16 cellular contexts compared by ENCODE assay signal in the genomic region with DNA sequence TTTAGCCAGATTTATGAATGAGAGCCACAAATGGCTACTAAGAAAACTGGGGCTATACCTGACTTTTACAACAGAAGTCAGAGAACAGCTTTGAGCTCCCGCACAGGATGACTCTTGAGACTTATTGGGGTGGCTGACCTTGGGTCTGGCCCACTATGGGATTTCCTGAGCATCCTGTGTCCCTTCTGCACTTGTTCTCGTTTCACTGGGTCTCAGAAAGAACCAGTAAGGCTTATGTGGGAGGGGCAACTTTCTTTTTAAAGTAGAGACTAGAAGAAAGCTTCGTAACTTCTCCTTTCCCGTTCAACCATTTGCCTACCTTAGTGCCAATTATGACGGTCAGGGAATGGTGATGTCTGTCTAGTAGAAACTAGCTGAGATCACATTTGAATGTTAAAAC. TPM values are rescaled to one million over a fixed set of nuclear protein-coding genes. Genes with fewer than 3 reads are reported as not detected.
DNase-seq lines count a peak whose midpoint lies in the region; ATAC-seq and TF ChIP-seq lines count a peak whose summit lies in the region.
"Had no signal": no experiment of that assay in that cellular context is flagged by ENCODE, and none has a peak within 500 bp of the region (broad histone marks: within the 10 kb centered on the region; RNA-seq: fewer than 3 reads in every experiment).

No MANE protein-coding gene starts in this region.

- no peaks in the 10 kb centered on the region for H3K79me2 ChIP-seq in GM23338 (replicated peaks; ENCODE audit: insufficient read depth)
- no peaks in the 10 kb centered on the region for H3K79me2 ChIP-seq in PC-3 (ENCODE audit: low read length)

- H3K4me2 ChIP-seq in GM23338: peak overlapping the region; percentile 63
- peak overlapping the region; percentile 84 for H3K4me2 ChIP-seq in PC-3 (ENCODE audit: low read length)

- DNase-seq in GM23338 (ENCODE audit: low spot score): peak; percentile 39
- DNase-seq in PC-3: no peak
- no peak for DNase-seq in thyroid gland
- DNase-seq in effector memory CD8-positive, alpha-beta T cell: no peak
- no peak for DNase-seq in posterior cingulate gyrus
- no peak for DNase-seq in activated T-cell treated with anti-CD3 and anti-CD28 coated beads, Interleukin-2, amount 50 U/mL, for 24 hours
- DNase-seq: activated CD8-positive, alpha-beta memory T cell treated with anti-CD3 and anti-CD28 coated beads, Interleukin-2, amount 50 U/mL, for 48 hours; dorsolateral prefrontal cortex; KG1; T1000 had no signal

- H3K4me1 ChIP-seq in GM23338 (ENCODE audit: insufficient read depth): peaks cover 55% of the 10 kb centered on the region
- peaks cover 59% of the 10 kb centered on the region for H3K4me1 ChIP-seq in PC-3 (ENCODE audit: insufficient read depth, low read length)
- H3K4me1 ChIP-seq in iPS-18a (ENCODE audit: control insufficient read depth, low read depth, low read length): peaks cover 47% of the 10 kb centered on the region
- H3K4me1 ChIP-seq in thyroid gland: peaks cover 25 to 50% of the 10 kb centered on the region in 2 donors

- peaks cover 8% of the 10 kb centered on the region; the same call in 1 of the 2 replicates for H3K9me2 ChIP-seq in GM23338 (ENCODE audit: insufficient read depth)
- no peaks in the 10 kb centered on the region for H3K9me2 ChIP-seq in PC-3 (replicated peaks; ENCODE audit: low read length)

- H3K36me3 Mint-ChIP-seq in GM23338 (ENCODE audit: low read depth): no peaks in the 10 kb centered on the region
- no peaks in the 10 kb centered on the region for H3K36me3 Mint-ChIP-seq in effector memory CD8-positive, alpha-beta T cell (ENCODE audit: insufficient read depth)
- no peaks in the 10 kb centered on the region for H3K36me3 Mint-ChIP-seq in activated T-cell treated with anti-CD3 and anti-CD28 coated beads, Interleukin-2, amount 50 U/mL, for 24 hours (ENCODE audit: low read depth)

- peak overlapping the region; percentile 29 for H3K4me3 ChIP-seq in GM23338
- H3K4me3 ChIP-seq in PC-3 (ENCODE audit: low read length): peak overlapping the region; percentile 1; the same call in 1 of the 2 replicates
- peak overlapping the region; percentile 31 for H3K4me3 ChIP-seq in iPS-18a (ENCODE audit: low read length)
- H3K4me3 ChIP-seq in thyroid gland (replicated peaks in 1 of 3): no peak overlapping the region
- H3K4me3 ChIP-seq: dorsolateral prefrontal cortex, HAP-1, prostate gland had no signal

- peaks cover 3% of the 10 kb centered on the region for H3K27me3 Mint-ChIP-seq in GM23338 (ENCODE audit: insufficient read depth, low read depth, poor library complexity)
- H3K27me3 Mint-ChIP-seq in effector memory CD8-positive, alpha-beta T cell: no peaks in the 10 kb centered on the region
- H3K27me3 Mint-ChIP-seq in activated T-cell treated with anti-CD3 and anti-CD28 coated beads, Interleukin-2, amount 50 U/mL, for 24 hours: no peaks in the 10 kb centered on the region
- H3K27me3 Mint-ChIP-seq: stimulated activated naive CD8-positive, alpha-beta T cell treated with anti-CD3 and anti-CD28 coated beads, Interleukin-15, Interleukin-2, amounts not matched to agents 100 ng/mL and 50 ng/mL, for 24 hours had no signal

- no peak overlapping the region for H2AFZ ChIP-seq in GM23338
- H2AFZ ChIP-seq in PC-3 (ENCODE audit: low read length): peak overlapping the region; percentile 18; the same call in 1 of the 2 replicates

- POLR2A ChIA-PET in PC-3 (lab: Charles Lee; ENCODE audit: unreplicated experiment): interaction anchor here (0.7 kb wide), 1 partner anchor 110 kb away, joined by 3 read pairs; no protein-coding TSS in a partner anchor

- no peak for TF ChIP-seq POLR2A in thyroid gland (IDR thresholded peaks at IDR 0.05)

- H3K9me3 Mint-ChIP-seq in GM23338: no peaks in the 10 kb centered on the region; the same call in 2 of the 3 replicates
- H3K9me3 Mint-ChIP-seq in effector memory CD8-positive, alpha-beta T cell: no peaks in the 10 kb centered on the region
- no peaks in the 10 kb centered on the region for H3K9me3 Mint-ChIP-seq in activated T-cell treated with anti-CD3 and anti-CD28 coated beads, Interleukin-2, amount 50 U/mL, for 24 hours
- H3K9me3 Mint-ChIP-seq: stimulated activated naive CD8-positive, alpha-beta T cell treated with anti-CD3 and anti-CD28 coated beads, Interleukin-15, Interleukin-2, amounts not matched to agents 100 ng/mL and 50 ng/mL, for 24 hours had no signal

- H3K9ac ChIP-seq in PC-3 (ENCODE audit: low read length): no peak overlapping the region; the same call in 1 of the 2 replicates
- no peak overlapping the region for H3K9ac ChIP-seq in iPS-18a (ENCODE audit: low read length)

- 70 to 71% methylated on average over 5 of the region's 5 CpGs for WGBS in thyroid gland, 2 donors

- H3K27ac ChIP-seq in GM23338 (ENCODE audit: low read depth) (peak overlapping the region; percentile 92), PC-3 (ENCODE audit: low read length) (peak overlapping the region; percentile 84), iPS-18a (ENCODE audit: low read length) (peak overlapping the region; percentile 25), thyroid gland (peak overlapping the region; percentile 1 to 92 (median 90))

- H3F3A ChIP-seq in GM23338 (replicated peaks; ENCODE audit: low read depth): 0 out of 2 replicates have a peak, but pooled peaks cover 3% of the 10 kb centered on the region
- peaks cover 27% of the 10 kb centered on the region for H3F3A ChIP-seq in PC-3 (ENCODE audit: low read length, unreplicated experiment)

- BruUV-seq in PC-3 (replicated peaks; lab: Mats Ljungman, UMichigan): TSS peak; percentile 60

- peak overlapping the region; percentile 25; the same call in 1 of the 2 replicates for H3K27ac Mint-ChIP-seq in GM23338
- no peak overlapping the region for H3K27ac Mint-ChIP-seq in effector memory CD8-positive, alpha-beta T cell
- no peak overlapping the region for H3K27ac Mint-ChIP-seq in activated T-cell treated with anti-CD3 and anti-CD28 coated beads, Interleukin-2, amount 50 U/mL, for 24 hours
- H3K27ac Mint-ChIP-seq: stimulated activated naive CD8-positive, alpha-beta T cell treated with anti-CD3 and anti-CD28 coated beads, Interleukin-15, Interleukin-2, amounts not matched to agents 100 ng/mL and 50 ng/mL, for 24 hours had no signal

- H3K4me1 Mint-ChIP-seq in GM23338: peaks cover 31% of the 10 kb centered on the region
- peaks cover 16 to 41% of the 10 kb centered on the region in 2 donors for H3K4me1 Mint-ChIP-seq in effector memory CD8-positive, alpha-beta T cell (ENCODE audit: low read depth in 2 of 2)
- peaks cover 47% of the 10 kb centered on the region for H3K4me1 Mint-ChIP-seq in activated T-cell treated with anti-CD3 and anti-CD28 coated beads, Interleukin-2, amount 50 U/mL, for 24 hours (ENCODE audit: low read depth)

- CTCF ChIA-PET in PC-3 (lab: Charles Lee): interaction anchor here (2.6 to 3.2 kb wide), 2 partner anchors 39 to 358 kb away, joined by 8 to 17 read pairs; no protein-coding TSS in a partner anchor

- intact Hi-C loops in PC-3 (cut with micrococcal nuclease) (loop anchor here (1.0 kb wide), 4 partner anchors 33 to 321 kb away; no protein-coding TSS in a partner anchor), thyroid gland (cut with DNase I) (no loop called here), posterior cingulate gyrus (cut with DNase I) (no loop called here)

- H3K4me3 Mint-ChIP-seq in GM23338: no peak overlapping the region
- no peak overlapping the region for H3K4me3 Mint-ChIP-seq in effector memory CD8-positive, alpha-beta T cell
- no peak overlapping the region for H3K4me3 Mint-ChIP-seq in activated T-cell treated with anti-CD3 and anti-CD28 coated beads, Interleukin-2, amount 50 U/mL, for 24 hours
- H3K4me3 Mint-ChIP-seq: stimulated activated naive CD8-positive, alpha-beta T cell treated with anti-CD3 and anti-CD28 coated beads, Interleukin-15, Interleukin-2, amounts not matched to agents 100 ng/mL and 50 ng/mL, for 24 hours had no signal

- H4K20me1 ChIP-seq in GM23338 (replicated peaks; ENCODE audit: insufficient read depth) (no peaks in the 10 kb centered on the region), PC-3 (ENCODE audit: low read length) (no peaks in the 10 kb centered on the region)

- TF ChIP-seq CTCF in GM23338 (conservative IDR thresholded peaks at IDR 0.05; ENCODE audit: low read depth in 2 of 2) (no peak), PC-3 (conservative IDR thresholded peaks at IDR 0.05; ENCODE audit: low read depth, low read length) (no peak), thyroid gland (IDR thresholded peaks at IDR 0.05) (no peak)

- peak; percentile 49 for ATAC-seq in GM23338
- no peak for ATAC-seq in PC-3
- no peak for ATAC-seq in effector memory CD8-positive, alpha-beta T cell (replicated peaks)

- no peaks in the 10 kb centered on the region for H3K36me3 ChIP-seq in GM23338 (ENCODE audit: insufficient read depth)
- H3K36me3 ChIP-seq in PC-3 (ENCODE audit: low read depth, low read length): no peaks in the 10 kb centered on the region
- no peaks in the 10 kb centered on the region for H3K36me3 ChIP-seq in iPS-18a (ENCODE audit: control insufficient read depth, low read depth, low read length)
- no peaks in the 10 kb centered on the region for H3K36me3 ChIP-seq in thyroid gland
- H3K36me3 ChIP-seq: HAP-1, prostate gland had no signal

- H3K27me3 ChIP-seq in GM23338 (ENCODE audit: insufficient read depth) (no peaks in the 10 kb centered on the region), PC-3 (ENCODE audit: low read length) (no peaks in the 10 kb centered on the region), iPS-18a (ENCODE audit: control insufficient read depth, insufficient read depth, low read length) (peaks cover 10% of the 10 kb centered on the region), thyroid gland (no peaks in the 10 kb centered on the region)
- H3K27me3 ChIP-seq: dorsolateral prefrontal cortex had no signal

- no peaks in the 10 kb centered on the region for H3K9me3 ChIP-seq in PC-3 (ENCODE audit: low read length)
- H3K9me3 ChIP-seq in iPS-18a (ENCODE audit: control insufficient read depth, low read depth, low read length): no peaks in the 10 kb centered on the region
- no peaks in the 10 kb centered on the region for H3K9me3 ChIP-seq in thyroid gland
- H3K9me3 ChIP-seq: HAP-1, prostate gland had no signal

TF ChIP-seq in GM23338, 12 proteins besides CTCF, POLR2A, EP300 and RAD21 (continues in another document):
- TF ChIP-seq ZNF114 (CRISPR knock-in tag; IDR thresholded peaks at IDR 0.05) (no peak), STAT1 (IDR thresholded peaks at IDR 0.05; ENCODE audit: unreplicated experiment) (no peak), ZNF331 (CRISPR knock-in tag; IDR thresholded peaks at IDR 0.05; ENCODE audit: low read depth) (no peak)

RNA-seq across cellular contexts. Expression of gene C1orf105, which starts 59.5 kb away (rescaled TPM):
- not detected in 2 replicates for total RNA-seq in GM23338 (2014; rRNA removed; shearing (Covaris generic))
- not detected in 2 replicates for polyA plus RNA-seq in GM23338 (2016; fragmentation: Nextera tagmentation; extraction: Ambion mirVana)
- total RNA-seq in PC-3 (2014; rRNA removed) (not detected in 2 replicates), thyroid gland (not detected)
- total RNA-seq: glomerular endothelial cell had no signal
- polyA plus RNA-seq: adipose tissue had no signal

Comparison
In these comparisons a context has a peak if more than half of its experiments do, and no peak if none do; other contexts are left out.
1. H3K27ac ChIP-seq: peak in every context shown above with its lines; median percentile 92 in GM23338; 90 in thyroid gland; 84 in PC-3; 25 in iPS-18a.
2. H3K4me3 ChIP-seq: peak in GM23338 (single experiment), PC-3 (single experiment) and iPS-18a (single experiment); none in thyroid gland (0 of 3).